In the genomic region with DNA sequence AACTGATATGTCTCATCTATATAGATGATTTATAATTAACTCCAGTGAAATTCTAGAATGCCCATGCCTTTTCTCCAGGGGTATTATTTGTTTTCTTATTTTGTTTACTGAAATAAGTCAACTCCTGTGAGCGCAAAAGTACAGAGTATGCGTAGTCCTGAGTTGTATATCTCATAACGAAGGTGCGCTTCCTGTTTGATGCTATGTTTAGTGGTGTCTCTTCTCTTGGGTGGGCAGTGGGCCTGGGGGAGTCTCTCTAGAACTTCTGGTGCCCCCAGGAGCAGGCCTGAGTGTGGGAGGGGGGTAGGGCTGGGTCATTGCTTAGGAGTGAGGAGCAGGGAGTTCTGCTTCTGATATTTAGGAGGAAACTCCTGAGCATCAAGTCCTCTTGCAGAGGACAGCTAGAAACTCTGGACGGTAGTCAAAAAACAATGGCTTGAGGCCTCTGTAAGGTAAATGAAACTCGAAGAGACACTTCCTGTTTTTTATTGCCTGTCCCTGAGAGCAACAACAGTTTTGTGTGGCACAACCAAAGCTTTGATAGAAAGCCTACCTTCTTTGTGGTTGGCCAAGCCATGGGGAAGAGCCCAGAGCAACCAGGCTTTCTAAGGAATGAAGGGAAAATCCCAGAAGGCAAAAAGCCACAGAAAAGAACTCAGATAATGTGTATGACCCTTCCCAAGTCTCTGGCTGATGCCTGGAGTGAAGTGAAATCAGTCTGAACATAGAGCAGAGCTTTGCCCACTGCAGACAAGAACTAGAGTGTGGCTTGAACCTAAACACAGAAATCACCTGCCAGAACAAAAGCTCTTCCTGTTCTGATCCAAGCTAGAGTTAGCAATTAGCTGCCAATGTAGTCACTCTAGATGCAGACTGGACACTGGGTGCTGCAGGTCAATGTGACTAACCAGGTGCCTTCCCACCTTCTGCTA, we compare ENCODE assay signal across 10 cellular contexts. TPM values are rescaled to one million over a fixed set of nuclear protein-coding genes. Genes with fewer than 3 reads are reported as not detected.
A peak's percentile ranks its signal among the peaks of the same experiment; 100 is the strongest.
DNase-seq lines count a peak whose midpoint lies in the region; ATAC-seq and TF ChIP-seq lines count a peak whose summit lies in the region.
"Had no signal": no experiment of that assay in that cellular context is flagged by ENCODE, and none has a peak within 500 bp of the region (broad histone marks: within the 10 kb centered on the region; RNA-seq: fewer than 3 reads in every experiment).

No MANE protein-coding gene starts in this region.

- no peak overlapping the region for H3K9ac ChIP-seq in mesendoderm (ENCODE audit: low read length)

- H3K23ac ChIP-seq in mesendoderm (ENCODE audit: low read length): no peak overlapping the region

- no peaks in the 10 kb centered on the region for H3K36me3 ChIP-seq in heart right ventricle
- H3K36me3 ChIP-seq in mesendoderm (ENCODE audit: control insufficient read depth, insufficient read depth, low read length): no peaks in the 10 kb centered on the region

- WGBS in heart right ventricle, 2 donors: 66 to 77% methylated on average over 6 of the region's 6 CpGs
- WGBS in mesendoderm (ENCODE audit: extremely low coverage, insufficient coverage, low lambda C conversion rate): no CpG with 5 or more reads among the region's 6 CpGs

- H3K9me3 ChIP-seq in heart right ventricle: peaks cover 0 to 12% (median 2%) of the 10 kb centered on the region in 11 donors
- H3K9me3 ChIP-seq: testis had no signal

- H2BK15ac ChIP-seq in mesendoderm (replicated peaks; ENCODE audit: low read depth): no peak overlapping the region

- H3K4me3 ChIP-seq in heart right ventricle (no peak overlapping the region), mesendoderm (ENCODE audit: low read length) (no peak overlapping the region)
- H3K4me3 ChIP-seq: testis had no signal

- H3K4ac ChIP-seq in mesendoderm (ENCODE audit: low read depth, low read length): no peak overlapping the region

- peak overlapping the region; percentile 71 to 76 for H3K4me3 Mint-ChIP-seq in stimulated activated naive CD8-positive, alpha-beta T cell treated with anti-CD3 and anti-CD28 coated beads, Interleukin-15, amount 100 ng/mL, for 72 hours

- H2AK5ac ChIP-seq in mesendoderm (ENCODE audit: low read length): no peak overlapping the region

- ATAC-seq in heart right ventricle: no peak
- ATAC-seq in left cardiac atrium: no peak
- peak; percentile 33 for ATAC-seq in HG02981 (IDR thresholded peaks at IDR 0.05; ENCODE audit: unreplicated experiment)
- ATAC-seq in stimulated activated naive CD8-positive, alpha-beta T cell treated with anti-CD3 and anti-CD28 coated beads, Interleukin-15, amount 100 ng/mL, for 72 hours: peak; percentile 38
- ATAC-seq in HG02763 (IDR thresholded peaks at IDR 0.05; ENCODE audit: unreplicated experiment): no peak

- no peak overlapping the region for H4K8ac ChIP-seq in mesendoderm (ENCODE audit: low read depth, low read length)

- H3K18ac ChIP-seq in mesendoderm (ENCODE audit: low read length): no peak overlapping the region

- H3K9me3 Mint-ChIP-seq in stimulated activated naive CD8-positive, alpha-beta T cell treated with anti-CD3 and anti-CD28 coated beads, Interleukin-15, amount 100 ng/mL, for 72 hours: peaks cover 16 to 20% of the 10 kb centered on the region in 2 donors

- H3K27ac Mint-ChIP-seq in stimulated activated naive CD8-positive, alpha-beta T cell treated with anti-CD3 and anti-CD28 coated beads, Interleukin-15, amount 100 ng/mL, for 72 hours: peak overlapping the region; percentile 91 to 96

- no peak for TF ChIP-seq CTCF in heart right ventricle (IDR thresholded peaks at IDR 0.05)

- no peak overlapping the region for H3K4me2 ChIP-seq in mesendoderm (ENCODE audit: low read length)

- H3K79me2 ChIP-seq in mesendoderm (ENCODE audit: control insufficient read depth, insufficient read depth, low read length): no peaks in the 10 kb centered on the region

- H3K4me1 ChIP-seq in heart right ventricle (peaks cover 0 to 27% (median 7%) of the 10 kb centered on the region in 9 donors), mesendoderm (ENCODE audit: control insufficient read depth, low read depth, low read length) (no peaks in the 10 kb centered on the region)
- H3K4me1 ChIP-seq: testis had no signal

- no peak overlapping the region for H4K5ac ChIP-seq in mesendoderm (ENCODE audit: low read length)

- H3K27me3 ChIP-seq in heart right ventricle (no peaks in the 10 kb centered on the region), mesendoderm (ENCODE audit: insufficient read depth, low read length, poor library complexity) (no peaks in the 10 kb centered on the region)
- H3K27me3 ChIP-seq: testis had no signal

- H3K27me3 Mint-ChIP-seq in stimulated activated naive CD8-positive, alpha-beta T cell treated with anti-CD3 and anti-CD28 coated beads, Interleukin-15, amount 100 ng/mL, for 72 hours: no peaks in the 10 kb centered on the region

- H2BK5ac ChIP-seq in mesendoderm (ENCODE audit: low read length): no peak overlapping the region

- H3K56ac ChIP-seq in mesendoderm (ENCODE audit: low read length): no peak overlapping the region

- peak overlapping the region in 7 of 10 donors; percentile 15 to 76 (median 56) for H3K27ac ChIP-seq in heart right ventricle
- no peak overlapping the region for H3K27ac ChIP-seq in mesendoderm (ENCODE audit: low read depth, low read length)
- H3K27ac ChIP-seq: testis had no signal

- intact Hi-C loops in heart right ventricle (cut with DNase I): no loop called here
- intact Hi-C loops in left cardiac atrium (cut with DNase I): no loop called here

- H2BK120ac ChIP-seq in mesendoderm (ENCODE audit: low read depth, low read length): no peak overlapping the region

- H3K79me1 ChIP-seq in mesendoderm (ENCODE audit: low read length): no peaks in the 10 kb centered on the region

- no peak for DNase-seq in heart right ventricle
- DNase-seq in left cardiac atrium: no peak
- peak; percentile 54 for DNase-seq in RPMI8226
- DNase-seq in stimulated activated naive CD8-positive, alpha-beta T cell treated with anti-CD3 and anti-CD28 coated beads, Interleukin-15, amount 100 ng/mL, for 72 hours: no peak
- DNase-seq in SW 1271 (lab: John Stamatoyannopoulos, UW): no peak
- DNase-seq in mesendoderm: no peak
- DNase-seq: hypothalamus, testis had no signal

- peaks cover 59% of the 10 kb centered on the region for H3K4me1 Mint-ChIP-seq in stimulated activated naive CD8-positive, alpha-beta T cell treated with anti-CD3 and anti-CD28 coated beads, Interleukin-15, amount 100 ng/mL, for 72 hours

RNA-seq across cellular contexts. Expression of a gene that starts 8.5 kb away (rescaled TPM):
- total RNA-seq in heart right ventricle (10 to 100 TPM in 1 of 10 donors, 1 to 10 TPM in 9; 3.0 to 10.8 (median 4.4) TPM), left cardiac atrium (1 to 10 TPM; 7.9 to 8.3 TPM)
- polyA plus RNA-seq in heart right ventricle: 10 to 100 TPM in 1 of 2 donors, 1 to 10 TPM in 1; 2.5 to 10.5 TPM
- polyA plus RNA-seq in mesendoderm (2013, experiment 1 of 2): 1.3 TPM
- polyA plus RNA-seq in mesendoderm (2013, experiment 2 of 2): 1.1 TPM

Comparison
In these comparisons a context has a peak if more than half of its experiments do, and no peak if none do; other contexts are left out.
1. ATAC-seq: peak in HG02981 (single experiment) and stimulated activated naive CD8-positive, alpha-beta T cell treated with anti-CD3 and anti-CD28 coated beads, Interleukin-15, amount 100 ng/mL, for 72 hours (single experiment); none in heart right ventricle (0 of 8), left cardiac atrium (0 of 2) and HG02763 (single experiment).